9 cellular contexts compared by ENCODE assay signal in genomic region chr6:163405412-163406309, GRCh38. TPM values are rescaled to one million over a fixed set of nuclear protein-coding genes. Genes with fewer than 3 reads are reported as not detected.
DNase-seq lines count a peak whose midpoint lies in the region; ATAC-seq, FAIRE-seq and TF ChIP-seq lines count a peak whose summit lies in the region.
"Had no signal": no experiment of that assay in that cellular context is flagged by ENCODE, and none has a peak within 500 bp of the region (broad histone marks: within the 10 kb centered on the region; RNA-seq: fewer than 3 reads in every experiment).

No MANE protein-coding gene starts in this region.

- H3K4ac ChIP-seq in H9 (ENCODE audit: low read depth, low read length): no peak overlapping the region

- no peaks in the 10 kb centered on the region for H4K20me1 ChIP-seq in H9 (ENCODE audit: control insufficient read depth, insufficient read depth, insufficient read length)
- H4K20me1 ChIP-seq in K562 (replicated peaks; ENCODE audit: control insufficient read depth, insufficient read depth, low read length): no peaks in the 10 kb centered on the region

- H2BK12ac ChIP-seq in H9 (ENCODE audit: insufficient read length, low read depth, low read length): no peak overlapping the region

- no peak overlapping the region for H3K4me3 Mint-ChIP-seq in H9

- no peaks in the 10 kb centered on the region for H3K9me1 ChIP-seq in K562 (ENCODE audit: control insufficient read depth, insufficient read depth, low read length)

- no peak overlapping the region for H2BK15ac ChIP-seq in H9 (ENCODE audit: low read depth, low read length)

- BruUV-seq in K562 (replicated peaks; lab: Mats Ljungman, UMichigan): no TSS peak

- H3K27ac ChIP-seq in H9 (ENCODE audit: insufficient read length, low read depth, low read length) (no peak overlapping the region), K562 (ENCODE audit: extremely low read depth, low read depth, low read length) (no peak overlapping the region), left lung (peak overlapping the region; percentile 91 to 95), stomach smooth muscle (ENCODE audit: low read length) (peak overlapping the region; percentile 87)

- H3K56ac ChIP-seq in H9 (ENCODE audit: insufficient read length, low read depth, low read length): no peak overlapping the region

- H3K4me3 ChIP-seq in K562 (no peak overlapping the region), left lung (peak overlapping the region in 1 of 2 donors; percentile 30), stomach smooth muscle (ENCODE audit: low read length in 2 of 2) (peak overlapping the region; percentile 55 to 74)

- WGBS in H9 (ENCODE audit: extremely low coverage, insufficient read length, low lambda C conversion rate): no CpG with 5 or more reads among the region's 18 CpGs
- 32% methylated on average over 18 of the region's 18 CpGs for WGBS in K562 (ENCODE audit: insufficient coverage, low coverage, missing lambda C conversion rate)

- H3K18ac ChIP-seq in H9 (ENCODE audit: insufficient read length, low read depth, low read length): peak overlapping the region; percentile 84

- ATAC-seq in GM18502 (IDR thresholded peaks at IDR 0.05; ENCODE audit: poor library complexity, unreplicated experiment) (peak; percentile 89), K562 (peak; percentile 32), left lung (peak; percentile 90)

- no peaks in the 10 kb centered on the region; a peak in 1 of 5 replicates for H3K9me3 Mint-ChIP-seq in H9

- no peak overlapping the region for H3K9ac ChIP-seq in H9 (ENCODE audit: extremely low read depth, insufficient read length, low read length)
- H3K9ac ChIP-seq in K562 (ENCODE audit: insufficient read depth in 1 of 2, low read depth in 2 of 2, low read length in 2 of 2): no peak overlapping the region; a peak in 1 of 4 replicates
- peak overlapping the region; percentile 62 to 81 for H3K9ac ChIP-seq in stomach smooth muscle (ENCODE audit: low read length in 2 of 2)

- H3K27ac Mint-ChIP-seq in H9: peak overlapping the region; percentile 77 to 93 (median 79); a peak in 6 of 7 replicates

- TF ChIP-seq EP300 in K562 (IDR thresholded peaks at IDR 0.05; ENCODE audit: low read length): no peak

- DNase-seq in H9: no peak
- peak; percentile 64 for DNase-seq in NOMO-1 treated with dmso at 0.1 percent for 144 hours (lab: John Stamatoyannopoulos, UW; ENCODE audit: unreplicated experiment)
- DNase-seq in K562 (ENCODE audit: extremely low read depth in 1 of 4, low spot score in 3 of 4): no peak
- DNase-seq in left lung: peak; percentile 91 to 93
- no peak for DNase-seq in NCI-H1694 treated with DMSO at 0.1 percent for 48 hours (lab: John Stamatoyannopoulos, UW)
- no peak for DNase-seq in COLO829 (ENCODE audit: low spot score)

- H3K36me3 Mint-ChIP-seq in H9 (ENCODE audit: insufficient read depth in 1 of 3, low read depth in 3 of 3): 0 out of 7 replicates have a peak, but pooled peaks cover 0 to 4% (median 0%) of the 10 kb centered on the region in 3 experiments

- H4K8ac ChIP-seq in H9 (replicated peaks; ENCODE audit: insufficient read length, low read depth, low read length): no peak overlapping the region

- no peak overlapping the region for H2AFZ ChIP-seq in H9 (ENCODE audit: low read length)
- peak overlapping the region; percentile 76 for H2AFZ ChIP-seq in K562 (ENCODE audit: low read depth, low read length)

- POLR2A ChIA-PET in K562 (lab: Yijun Ruan, JAX): interaction anchor here (0.6 to 1.0 kb wide), 3 partner anchors 48 to 514 kb away, joined by 3 read pairs; no protein-coding TSS in a partner anchor

- H3T11ph ChIP-seq in H9 (ENCODE audit: low read length): no peak overlapping the region

- H3K4me2 ChIP-seq in H9 (ENCODE audit: insufficient read depth, insufficient read length, low read length) (no peak overlapping the region), K562 (ENCODE audit: insufficient read depth, low read length) (peak overlapping the region; percentile 53)

- no peaks in the 10 kb centered on the region for H3K23me2 ChIP-seq in H9 (ENCODE audit: insufficient read length, low read depth, low read length, poor library complexity, severe bottlenecking)

- H2AK5ac ChIP-seq in H9 (ENCODE audit: insufficient read length, low read length): no peak overlapping the region

- in situ Hi-C loops in K562 (cut with MboI): no loop called here

- H3K23ac ChIP-seq in H9 (ENCODE audit: insufficient read length, low read depth, low read length): no peak overlapping the region

- TF ChIP-seq CTCF in H9 (conservative IDR thresholded peaks at IDR 0.05): no peak
- no peak for TF ChIP-seq CTCF in K562 (IDR thresholded peaks at IDR 0.05 in 2 of 3, conservative IDR thresholded peaks at IDR 0.05 in 1 of 3; ENCODE audit: insufficient read depth in 2 of 3, low read depth in 1 of 3, low read length in 3 of 3)
- no peak for TF ChIP-seq CTCF in left lung (IDR thresholded peaks at IDR 0.05)

- no peak overlapping the region for H4K91ac ChIP-seq in H9 (ENCODE audit: insufficient read length, low read depth, low read length)

- peaks cover 47 to 51% of the 10 kb centered on the region in 2 experiments for H3K4me1 Mint-ChIP-seq in H9

- H3K79me1 ChIP-seq in H9 (ENCODE audit: insufficient read depth, low read depth, low read length, poor library complexity, severe bottlenecking): no peaks in the 10 kb centered on the region

- H3K36me3 ChIP-seq in K562 (ENCODE audit: control insufficient read depth, insufficient read depth, low read length) (no peaks in the 10 kb centered on the region), left lung (no peaks in the 10 kb centered on the region), stomach smooth muscle (ENCODE audit: control insufficient read depth in 2 of 2, insufficient read depth in 2 of 2, low read length in 2 of 2) (no peaks in the 10 kb centered on the region)

- no peak for TF ChIP-seq RAD21 in K562 (CRISPR knock-in tag; conservative IDR thresholded peaks at IDR 0.05 in 1 of 2, IDR thresholded peaks at IDR 0.05 in 1 of 2)

- peaks cover 5% of the 10 kb centered on the region; the same call in 1 of the 2 replicates for H3K4me1 ChIP-seq in H9 (ENCODE audit: insufficient read depth, low read length)
- no peaks in the 10 kb centered on the region for H3K4me1 ChIP-seq in K562 (replicated peaks in 1 of 2; ENCODE audit: control insufficient read depth in 2 of 2, insufficient read depth in 2 of 2, low read length in 2 of 2)
- peaks cover 19 to 43% of the 10 kb centered on the region in 2 donors for H3K4me1 ChIP-seq in left lung
- H3K4me1 ChIP-seq in stomach smooth muscle (ENCODE audit: control insufficient read depth, insufficient read depth, low read length): peaks cover 16% of the 10 kb centered on the region

- no peaks in the 10 kb centered on the region for H3K27me3 ChIP-seq in H9 (ENCODE audit: insufficient read depth, low read length)
- H3K27me3 ChIP-seq in K562 (ENCODE audit: control insufficient read depth in 2 of 2, insufficient read depth in 2 of 2, low read length in 2 of 2): no peaks in the 10 kb centered on the region
- H3K27me3 ChIP-seq in left lung: no peaks in the 10 kb centered on the region
- no peaks in the 10 kb centered on the region for H3K27me3 ChIP-seq in stomach smooth muscle (ENCODE audit: control insufficient read depth in 1 of 2, insufficient read depth in 2 of 2, low read length in 2 of 2)

- no peak overlapping the region for H4K5ac ChIP-seq in H9 (ENCODE audit: insufficient read length, low read depth, low read length)

- no peak overlapping the region for H2BK120ac ChIP-seq in H9 (ENCODE audit: low read depth, low read length, poor library complexity, severe bottlenecking)

- no peak overlapping the region for H2BK20ac ChIP-seq in H9 (ENCODE audit: low read depth, low read length, poor library complexity, severe bottlenecking)

- FAIRE-seq in K562 (lab: Jason Lieb, UNC): no peak
- FAIRE-seq: TTC549 had no signal

- CTCF ChIA-PET in K562 (lab: Yijun Ruan, JAX; ENCODE audit: low intra/inter-chr PET ratio): interaction anchor here (0.6 kb wide), 1 partner anchor 8 kb away, joined by 4 read pairs; no protein-coding TSS in a partner anchor

- H3K9me3 ChIP-seq in H9 (ENCODE audit: control insufficient read depth, low read depth, low read length) (no peaks in the 10 kb centered on the region), K562 (replicated peaks; ENCODE audit: control insufficient read depth, insufficient read depth, low read depth, low read length) (no peaks in the 10 kb centered on the region), left lung (no peaks in the 10 kb centered on the region), stomach smooth muscle (ENCODE audit: control insufficient read depth in 2 of 2, low read length in 2 of 2) (no peaks in the 10 kb centered on the region)

- no peak overlapping the region for H2BK5ac ChIP-seq in H9 (ENCODE audit: insufficient read length, low read length)

- intact Hi-C loops in K562 (cut with micrococcal nuclease) (no loop called here), left lung (cut with DNase I) (loop anchor here in 1 of 2 donors (10.0 kb wide), 1 partner anchor 221 kb away; no protein-coding TSS in a partner anchor)

- H3K79me2 ChIP-seq in H9 (ENCODE audit: insufficient read depth, low read length) (no peaks in the 10 kb centered on the region), K562 (ENCODE audit: control insufficient read depth, insufficient read depth, low read length) (no peaks in the 10 kb centered on the region)

- TF ChIP-seq POLR2A in K562 (conservative IDR thresholded peaks at IDR 0.05): no peak

- H3K14ac ChIP-seq in H9 (ENCODE audit: insufficient read depth, low read length): no peak overlapping the region

- H3K27me3 Mint-ChIP-seq in H9 (ENCODE audit: low read depth): no peaks in the 10 kb centered on the region

TF ChIP-seq in K562, 482 proteins besides CTCF, POLR2A, EP300 and RAD21 (continues in another document):
- TF ChIP-seq MTA2 (IDR thresholded peaks at IDR 0.05; ENCODE audit: low read depth): no peak

RNA-seq across cellular contexts. Expression of gene QKI, which starts 8.9 kb away (rescaled TPM):
- 176 TPM in 2 replicates for total RNA-seq in H9 (2021)
- total RNA-seq in K562 (2011; cell fraction: chromatin; rRNA removed; ENCODE audit: low replicate concordance): 91.7 and 174 TPM in 2 replicates
- 37.5 and 45.5 TPM in 2 replicates for total RNA-seq in K562 (2011; cell fraction: nucleolus; rRNA removed)
- 95.0 and 184 TPM in 2 replicates for total RNA-seq in K562 (2011; cell fraction: nucleoplasm; rRNA removed)
- total RNA-seq in K562 (2014; rRNA removed): 107 and 114 TPM in 2 replicates
- 123 and 145 TPM in 2 replicates for total RNA-seq in K562 (2014; rRNA removed; fragmentation: Illumina TruSeq; extraction: Trizol)
- 118 and 128 TPM in 2 replicates for total RNA-seq in K562 (2015; rRNA removed; fragmentation: Illumina TruSeq; extraction: Trizol)
- 129 and 142 TPM in 2 replicates for total RNA-seq in K562 (2021)
- 127 and 141 TPM in 2 replicates for polyA plus RNA-seq in K562 (2011; rRNA removed)
- polyA plus RNA-seq in K562 (2011; cell fraction: cytosol; rRNA removed): 173 and 191 TPM in 2 replicates
- polyA plus RNA-seq in K562 (2011; cell fraction: nucleus; rRNA removed): 121 and 146 TPM in 2 replicates
- polyA plus RNA-seq in K562 (2012): 66.4 and 69.4 TPM in 2 replicates
- 170 and 215 TPM in 2 replicates for polyA plus RNA-seq in K562 (2014; fragmentation: Illumina TruSeq; extraction: Trizol)
- 10 to 100 TPM; 20.4 to 61.0 TPM for polyA plus RNA-seq in K562 (2014; fragmentation: Nextera tagmentation; extraction: Ambion mirVana)
- 91.1 and 92.9 TPM in 2 replicates for polyA plus RNA-seq in K562 (2014; rRNA removed)
- polyA minus RNA-seq in K562 (2011; rRNA and poly(A)+ RNA removed): 390 and 459 TPM in 2 replicates
- polyA minus RNA-seq in K562 (2011; cell fraction: cytosol; rRNA and poly(A)+ RNA removed): 157 and 234 TPM in 2 replicates
- 111 and 169 TPM in 2 replicates for polyA minus RNA-seq in K562 (2011; cell fraction: nucleus; rRNA and poly(A)+ RNA removed)
- total RNA-seq in left lung: 100 to 1,000 TPM; 162 to 195 TPM

Comparison
In these comparisons a context has a peak if more than half of its experiments do, and no peak if none do; other contexts are left out.
1. ATAC-seq: peak in every context shown above with its lines; median percentile 90 in left lung; 89 in GM18502; 32 in K562.
2. DNase-seq: peak in NOMO-1 treated with dmso at 0.1 percent for 144 hours (single experiment) and left lung (2 of 2); none in H9 (single experiment), K562 (0 of 4), NCI-H1694 treated with DMSO at 0.1 percent for 48 hours (single experiment) and COLO829 (single experiment).
3. H3K27ac ChIP-seq: peak in left lung (2 of 2) and stomach smooth muscle (single experiment); none in H9 (single experiment) and K562 (single experiment).
4. H3K9ac ChIP-seq: peak in stomach smooth muscle (2 of 2); none in H9 (single experiment) and K562 (0 of 2).